ENCODE assay signal across 16 cellular contexts in the genomic region with DNA sequence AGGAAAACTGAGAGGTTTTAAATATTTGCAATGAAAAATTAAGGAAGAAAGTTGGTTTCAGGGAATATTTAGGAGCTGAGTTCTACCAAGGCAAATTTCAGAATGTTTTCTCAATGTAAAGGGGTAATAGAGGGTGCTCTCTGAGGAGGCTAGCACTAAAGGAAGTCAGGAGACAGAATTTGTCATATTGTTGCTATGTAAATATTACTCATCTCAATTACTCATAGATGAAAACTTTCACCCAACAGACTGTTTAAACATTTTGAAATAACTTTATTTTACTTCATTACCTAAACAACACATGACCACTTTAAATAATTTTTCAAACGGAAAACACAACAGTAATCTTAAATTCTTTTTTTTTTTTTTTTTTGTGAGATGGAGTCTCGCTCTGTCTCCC.
A peak's percentile ranks its signal among the peaks of the same experiment; 100 is the strongest.
DNase-seq lines count a peak whose midpoint lies in the region; ATAC-seq and TF ChIP-seq lines count a peak whose summit lies in the region.
"Had no signal": no experiment of that assay in that cellular context is flagged by ENCODE, and none has a peak within 500 bp of the region (broad histone marks: within the 10 kb centered on the region; RNA-seq: fewer than 3 reads in every experiment).

No MANE protein-coding gene starts in this region.

- no peak overlapping the region for H3K4me3 ChIP-seq in skeletal muscle cell (ENCODE audit: low read depth, low read length)
- no peak overlapping the region for H3K4me3 ChIP-seq in upper lobe of left lung
- H3K4me3 ChIP-seq: dorsolateral prefrontal cortex, GM12878, ovary, vagina had no signal

- H3K9me3 ChIP-seq in upper lobe of left lung = no peaks in the 10 kb centered on the region
- H3K9me3 ChIP-seq: ovary, vagina had no signal

- H3K4me1 ChIP-seq in upper lobe of left lung = no peaks in the 10 kb centered on the region
- H3K4me1 ChIP-seq: vagina had no signal

- H3K27me3 ChIP-seq in upper lobe of left lung = no peaks in the 10 kb centered on the region
- H3K27me3 ChIP-seq: dorsolateral prefrontal cortex, ovary, vagina had no signal

- no peak for ATAC-seq in upper lobe of left lung (ENCODE audit: low FRiP score in 2 of 2)
- ATAC-seq: GM12878 had no signal

- TF ChIP-seq POLR2A in upper lobe of left lung (IDR thresholded peaks at IDR 0.05) = no peak

- H3K36me3 ChIP-seq in upper lobe of left lung = no peaks in the 10 kb centered on the region
- H3K36me3 ChIP-seq: ovary, vagina had no signal

- DNase-seq in GM03348 (ENCODE audit: low spot score) = peak; percentile 31
- peak; percentile 11 for DNase-seq in RPMI7951 (ENCODE audit: low read depth)
- peak; percentile 21 for DNase-seq in fibroblast of peridontal ligament (ENCODE audit: extremely low read depth)
- DNase-seq in skeletal muscle cell (ENCODE audit: low read depth) = peak; percentile 14
- no peak for DNase-seq in NCI-H2081 treated with DMSO at 0.1 percent for 48 hours (lab: John Stamatoyannopoulos, UW)
- no peak for DNase-seq in stimulated activated CD4-positive, alpha-beta T cell treated with anti-CD3 and anti-CD28 coated beads, Interleukin-4, amount 100 ng/mL, for 1 hour
- DNase-seq in COR-L47 (lab: John Stamatoyannopoulos, UW) = no peak
- no peak for DNase-seq in upper lobe of left lung
- DNase-seq: activated effector memory CD4-positive, alpha-beta T cell treated with anti-CD3 and anti-CD28 coated beads, Interleukin-2, amount 50 U/mL, for 16 hours; C1 segment of cervical spinal cord; dorsolateral prefrontal cortex; NCI-H1105; NCI-H226; ovary had no signal

- no peak for TF ChIP-seq EP300 in upper lobe of left lung (IDR thresholded peaks at IDR 0.05)

- no peak overlapping the region for H3K27ac ChIP-seq in upper lobe of left lung
- H3K27ac ChIP-seq: dorsolateral prefrontal cortex, ovary, vagina had no signal

- WGBS in upper lobe of left lung, 2 donors = 73 to 90% methylated on average over 2 of the region's 2 CpGs

- TF ChIP-seq CTCF in upper lobe of left lung (IDR thresholded peaks at IDR 0.05) = no peak

Comparison
In these comparisons a context has a peak if more than half of its experiments do, and no peak if none do; other contexts are left out.
1. DNase-seq: peak in GM03348 (single experiment), RPMI7951 (single experiment), fibroblast of peridontal ligament (single experiment) and skeletal muscle cell (single experiment); none in NCI-H2081 treated with DMSO at 0.1 percent for 48 hours (single experiment), stimulated activated CD4-positive, alpha-beta T cell treated with anti-CD3 and anti-CD28 coated beads, Interleukin-4, amount 100 ng/mL, for 1 hour (single experiment), COR-L47 (single experiment) and upper lobe of left lung (0 of 2).